In genomic region chr2:167140767-167141166, GRCh38 we compare ENCODE assay signal across 12 cellular contexts.
DNase-seq lines count a peak whose midpoint lies in the region; ATAC-seq and TF ChIP-seq lines count a peak whose summit lies in the region.
"Had no signal": no experiment of that assay in that cellular context is flagged by ENCODE, and none has a peak within 500 bp of the region (broad histone marks: within the 10 kb centered on the region; RNA-seq: fewer than 3 reads in every experiment).

No MANE protein-coding gene starts in this region.

- peaks cover 15% of the 10 kb centered on the region for H3K4me1 ChIP-seq in foreskin keratinocyte

- H3K27me3 ChIP-seq in foreskin keratinocyte, result no peaks in the 10 kb centered on the region

- H3K27ac ChIP-seq in foreskin keratinocyte, result peak overlapping the region; percentile 74
- H3K27ac ChIP-seq: dorsolateral prefrontal cortex, KMS-11 had no signal

- DNase-seq in HCEC 1CT (peak; percentile 99), SK-MEL-5 (ENCODE audit: low read depth, low spot score) (peak; percentile 91), foreskin keratinocyte (peak; percentile 97 to 99), sciatic nerve (ENCODE audit: low spot score) (no peak), NCI-H345 treated with DMSO at 0.1 percent for 48 hours (lab: John Stamatoyannopoulos, UW; ENCODE audit: unreplicated experiment) (no peak), GF-D8 (lab: John Stamatoyannopoulos, UW) (no peak), occipital lobe (lab: John Stamatoyannopoulos, UW) (no peak)
- DNase-seq: dorsolateral prefrontal cortex, midbrain had no signal

- intact Hi-C loops in sciatic nerve (cut with DNase I), result no loop called here

- in situ Hi-C loops in SK-MEL-5 (cut with HindIII; ENCODE audit: low pct_unique_long_range_greater_than_20kb, low sequenced_read_pairs), result no loop called here

- TF ChIP-seq CTCF in foreskin keratinocyte (conservative IDR thresholded peaks at IDR 0.05), result no peak

- ATAC-seq in foreskin keratinocyte (peak; percentile 100), sciatic nerve (peak; percentile 96), HG03139 (IDR thresholded peaks at IDR 0.05; ENCODE audit: unreplicated experiment) (no peak)
- ATAC-seq: GM12878 had no signal

Comparison
In these comparisons a context has a peak if more than half of its experiments do, and no peak if none do; other contexts are left out.
1. DNase-seq: peak in HCEC 1CT (single experiment), SK-MEL-5 (single experiment) and foreskin keratinocyte (2 of 2); none in sciatic nerve (single experiment), NCI-H345 treated with DMSO at 0.1 percent for 48 hours (single experiment), GF-D8 (single experiment) and occipital lobe (single experiment).